ENCODE assay signal across 13 cellular contexts in the genomic region with DNA sequence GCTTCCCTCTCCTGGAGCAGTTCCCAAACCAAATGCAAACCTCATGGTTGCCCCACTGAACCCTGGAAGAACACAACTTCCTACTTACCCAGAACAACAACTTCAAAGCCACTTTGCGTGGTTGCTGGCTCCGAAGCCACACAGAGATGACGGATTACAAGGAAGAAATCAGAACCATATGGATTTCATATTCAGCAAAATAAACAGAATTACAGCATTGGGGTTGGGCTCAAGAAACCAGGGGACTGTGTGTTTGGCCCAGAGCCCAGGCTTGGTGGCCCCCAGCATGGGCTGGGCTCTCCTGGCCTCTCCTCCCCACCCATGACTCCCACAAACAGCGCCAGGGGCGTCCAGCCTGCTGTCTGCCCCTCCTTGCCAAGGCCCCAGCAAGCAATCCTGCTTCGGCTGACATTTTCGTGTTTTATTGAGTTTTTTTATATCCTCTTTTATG.
A peak's percentile ranks its signal among the peaks of the same experiment; 100 is the strongest.
DNase-seq lines count a peak whose midpoint lies in the region; ATAC-seq and TF ChIP-seq lines count a peak whose summit lies in the region.
"Had no signal": no experiment of that assay in that cellular context is flagged by ENCODE, and none has a peak within 500 bp of the region (broad histone marks: within the 10 kb centered on the region; RNA-seq: fewer than 3 reads in every experiment).

No MANE protein-coding gene starts in this region.

- H3K4me1 ChIP-seq in muscle layer of duodenum (ENCODE audit: control insufficient read depth in 1 of 2, insufficient read depth in 2 of 2, low read length in 2 of 2) (peaks cover 11 to 23% of the 10 kb centered on the region in 2 donors), osteoblast (ENCODE audit: insufficient read depth, low read length) (no peaks in the 10 kb centered on the region)

- H3K27me3 ChIP-seq in muscle layer of duodenum (ENCODE audit: low read depth, low read length) = no peaks in the 10 kb centered on the region
- no peaks in the 10 kb centered on the region for H3K27me3 ChIP-seq in osteoblast (ENCODE audit: insufficient read depth, low read length)

- peaks cover 2 to 3% of the 10 kb centered on the region in 2 donors for H3K9me3 Mint-ChIP-seq in natural killer cell
- no peaks in the 10 kb centered on the region for H3K9me3 Mint-ChIP-seq in natural killer cell treated with Interleukin-12 subunit alpha and Interleukin-12 subunit beta and Interleukin-15 and Interleukin-18, amount 100 ng/mL, for 72 hours

- no peak overlapping the region for H3K4me3 Mint-ChIP-seq in natural killer cell
- no peak overlapping the region for H3K4me3 Mint-ChIP-seq in natural killer cell treated with Interleukin-12 subunit alpha and Interleukin-12 subunit beta and Interleukin-15 and Interleukin-18, amount 100 ng/mL, for 72 hours
- H3K4me3 Mint-ChIP-seq: naive B cell had no signal

- H4K20me1 ChIP-seq in osteoblast (ENCODE audit: insufficient read depth, low read length) = no peaks in the 10 kb centered on the region

- no peaks in the 10 kb centered on the region for H3K79me2 ChIP-seq in osteoblast (ENCODE audit: insufficient read depth, low read length)

- no peaks in the 10 kb centered on the region for H3K27me3 Mint-ChIP-seq in natural killer cell (ENCODE audit: low read depth in 2 of 2)
- H3K27me3 Mint-ChIP-seq in natural killer cell treated with Interleukin-12 subunit alpha and Interleukin-12 subunit beta and Interleukin-15 and Interleukin-18, amount 100 ng/mL, for 72 hours = no peaks in the 10 kb centered on the region

- intact Hi-C loops in natural killer cell (cut with micrococcal nuclease) = no loop called here

- H3K4me1 Mint-ChIP-seq in natural killer cell = peaks cover 57 to 68% of the 10 kb centered on the region in 2 donors
- peaks cover 45 to 50% of the 10 kb centered on the region in 2 donors for H3K4me1 Mint-ChIP-seq in natural killer cell treated with Interleukin-12 subunit alpha and Interleukin-12 subunit beta and Interleukin-15 and Interleukin-18, amount 100 ng/mL, for 72 hours (ENCODE audit: low read depth in 2 of 2)

- H3K9me3 ChIP-seq in muscle layer of duodenum (ENCODE audit: control insufficient read depth in 1 of 2, low read length in 2 of 2) (peaks cover 0 to 9% of the 10 kb centered on the region in 2 donors), osteoblast (ENCODE audit: low read depth, low read length) (no peaks in the 10 kb centered on the region)

- H3K27ac ChIP-seq in muscle layer of duodenum (ENCODE audit: low read length) = peak overlapping the region; percentile 54
- no peak overlapping the region for H3K27ac ChIP-seq in osteoblast (ENCODE audit: low read depth, low read length)

- H3K4me3 ChIP-seq in fibroblast of mammary gland (ENCODE audit: control insufficient read depth, low read depth, low read length) (no peak overlapping the region), muscle layer of duodenum (ENCODE audit: low read depth in 1 of 2, low read length in 2 of 2) (no peak overlapping the region), osteoblast (ENCODE audit: insufficient read depth, low read length) (no peak overlapping the region)

- TF ChIP-seq CTCF in natural killer cell (IDR thresholded peaks at IDR 0.05) (no peak), fibroblast of mammary gland (conservative IDR thresholded peaks at IDR 0.05; ENCODE audit: control insufficient read depth, insufficient read depth, low read depth, low read length) (no peak), osteoblast (IDR thresholded peaks at IDR 0.05; ENCODE audit: extremely low read depth, low read depth, low read length) (no peak)

- ATAC-seq in natural killer cell = no peak
- ATAC-seq in natural killer cell treated with Interleukin-12 subunit alpha and Interleukin-12 subunit beta and Interleukin-15 and Interleukin-18, amount 100 ng/mL, for 72 hours = no peak
- no peak for ATAC-seq in HG02623 (IDR thresholded peaks at IDR 0.05; ENCODE audit: unreplicated experiment)

- H3K4me2 ChIP-seq in osteoblast (ENCODE audit: insufficient read depth, low read length) = no peak overlapping the region

- peak overlapping the region; percentile 50 to 88 for H3K27ac Mint-ChIP-seq in natural killer cell
- H3K27ac Mint-ChIP-seq in natural killer cell treated with Interleukin-12 subunit alpha and Interleukin-12 subunit beta and Interleukin-15 and Interleukin-18, amount 100 ng/mL, for 72 hours = no peak overlapping the region

- DNase-seq in natural killer cell (no peak), fibroblast of mammary gland (ENCODE audit: low read depth) (peak; percentile 90), osteoblast (ENCODE audit: insufficient read length, low spot score, missing footprints) (no peak)
- no peak for DNase-seq in natural killer cell treated with Interleukin-12 subunit alpha and Interleukin-12 subunit beta and Interleukin-15 and Interleukin-18, amount 100 ng/mL, for 72 hours (ENCODE audit: low spot score)
- no peak for DNase-seq in stimulated activated CD4-positive, alpha-beta T cell treated with anti-CD3 and anti-CD28 coated beads, Interleukin-4, amount 100 ng/mL, for 24 hours
- no peak for DNase-seq in activated CD4-positive, CD25-positive, alpha-beta regulatory T cell treated with anti-CD3 and anti-CD28 coated beads, Interleukin-2, amount 50 U/mL, for 72 hours
- DNase-seq: activated CD4-positive, alpha-beta T cell treated with anti-CD3 and anti-CD28 coated beads, Interleukin-2, amount 50 U/mL, for 48 hours; activated naive CD4-positive, alpha-beta T cell; naive B cell; NCI-H1436 treated with DMSO at 0.1 percent for 48 hours; stimulated activated naive CD4-positive, alpha-beta T cell had no signal

- H3K36me3 ChIP-seq in muscle layer of duodenum (ENCODE audit: control insufficient read depth in 1 of 2, insufficient read depth in 2 of 2, low read length in 2 of 2) = no peaks in the 10 kb centered on the region
- H3K36me3 ChIP-seq in osteoblast (ENCODE audit: insufficient read depth, low read length) = no peaks in the 10 kb centered on the region

- H3K36me3 Mint-ChIP-seq in natural killer cell = peaks cover 7% of the 10 kb centered on the region
- H3K36me3 Mint-ChIP-seq in natural killer cell treated with Interleukin-12 subunit alpha and Interleukin-12 subunit beta and Interleukin-15 and Interleukin-18, amount 100 ng/mL, for 72 hours = peaks cover 6% of the 10 kb centered on the region

- no peak overlapping the region for H2AFZ ChIP-seq in osteoblast (ENCODE audit: low read length)

Comparison
In these comparisons a context has a peak if more than half of its experiments do, and no peak if none do; other contexts are left out.
1. H3K27ac Mint-ChIP-seq: peak in natural killer cell (2 of 2); none in natural killer cell treated with Interleukin-12 subunit alpha and Interleukin-12 subunit beta and Interleukin-15 and Interleukin-18, amount 100 ng/mL, for 72 hours (0 of 2).